2 cellular contexts compared by ENCODE assay signal in the genomic region with DNA sequence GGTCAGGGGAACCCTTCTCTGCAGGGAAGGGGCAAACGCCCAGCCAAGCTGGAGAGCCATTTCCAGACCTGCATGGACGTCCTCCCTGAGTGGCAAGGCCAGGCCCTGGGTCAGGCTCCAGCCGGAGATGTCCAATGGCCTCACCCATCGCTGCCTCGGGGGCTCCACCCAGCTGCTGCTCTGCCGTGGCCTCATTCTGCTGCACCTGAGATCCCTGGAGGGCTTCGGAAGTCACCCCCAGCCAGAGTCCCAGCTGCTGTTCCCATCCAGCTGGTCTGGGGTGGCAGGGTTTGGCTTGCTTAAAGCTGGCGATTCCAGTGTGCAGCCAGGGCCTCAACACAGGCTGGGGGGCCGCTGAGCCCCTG.
TF ChIP-seq lines count a peak whose summit lies in the region.

No MANE protein-coding gene starts in this region.

TF ChIP-seq in A549, 52 proteins besides CTCF, POLR2A, EP300 and RAD21:
- TF ChIP-seq NFE2L2 (conservative IDR thresholded peaks at IDR 0.05; ENCODE audit: low read length) (no peak), ESRRA (IDR thresholded peaks at IDR 0.05; ENCODE audit: borderline replicate concordance, low read length) (no peak), CHD2 (IDR thresholded peaks at IDR 0.05; ENCODE audit: low read length, partially characterized antibody) (no peak), HOXA7 (CRISPR knock-in tag; IDR thresholded peaks at IDR 0.05) (no peak), TP53 (CRISPR knock-in tag; IDR thresholded peaks at IDR 0.05) (no peak), SMC3 (IDR thresholded peaks at IDR 0.05) (no peak), BHLHE40 (IDR thresholded peaks at IDR 0.05; ENCODE audit: low read depth, low read length) (no peak), KDM1A (IDR thresholded peaks at IDR 0.05; ENCODE audit: low read depth) (no peak), PHF8 (IDR thresholded peaks at IDR 0.05; ENCODE audit: borderline replicate concordance, low read depth) (no peak), ZFP36 (IDR thresholded peaks at IDR 0.05; ENCODE audit: borderline replicate concordance, partially characterized antibody) (no peak), EHF (CRISPR knock-in tag; IDR thresholded peaks at IDR 0.05) (no peak), RARB (CRISPR knock-in tag; IDR thresholded peaks at IDR 0.05) (no peak), GATA3 (IDR thresholded peaks at IDR 0.05; ENCODE audit: borderline replicate concordance) (no peak), ZSCAN20 (CRISPR knock-in tag; IDR thresholded peaks at IDR 0.05) (no peak), NPAS2 (CRISPR knock-in tag; IDR thresholded peaks at IDR 0.05; ENCODE audit: borderline replicate concordance) (no peak)
- TF ChIP-seq, protein P1, sequence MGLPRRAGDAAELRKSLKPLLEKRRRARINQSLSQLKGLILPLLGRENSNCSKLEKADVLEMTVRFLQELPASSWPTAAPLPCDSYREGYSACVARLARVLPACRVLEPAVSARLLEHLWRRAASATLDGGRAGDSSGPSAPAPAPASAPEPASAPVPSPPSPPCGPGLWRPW (IDR thresholded peaks at IDR 0.05): no peak
- TF ChIP-seq, protein P2, sequence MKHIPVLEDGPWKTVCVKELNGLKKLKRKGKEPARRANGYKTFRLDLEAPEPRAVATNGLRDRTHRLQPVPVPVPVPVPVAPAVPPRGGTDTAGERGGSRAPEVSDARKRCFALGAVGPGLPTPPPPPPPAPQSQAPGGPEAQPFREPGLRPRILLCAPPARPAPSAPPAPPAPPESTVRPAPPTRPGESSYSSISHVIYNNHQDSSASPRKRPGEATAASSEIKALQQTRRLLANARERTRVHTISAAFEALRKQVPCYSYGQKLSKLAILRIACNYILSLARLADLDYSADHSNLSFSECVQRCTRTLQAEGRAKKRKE (CRISPR knock-in tag; IDR thresholded peaks at IDR 0.05; ENCODE audit: low read depth): no peak
- TF ChIP-seq, protein P3, sequence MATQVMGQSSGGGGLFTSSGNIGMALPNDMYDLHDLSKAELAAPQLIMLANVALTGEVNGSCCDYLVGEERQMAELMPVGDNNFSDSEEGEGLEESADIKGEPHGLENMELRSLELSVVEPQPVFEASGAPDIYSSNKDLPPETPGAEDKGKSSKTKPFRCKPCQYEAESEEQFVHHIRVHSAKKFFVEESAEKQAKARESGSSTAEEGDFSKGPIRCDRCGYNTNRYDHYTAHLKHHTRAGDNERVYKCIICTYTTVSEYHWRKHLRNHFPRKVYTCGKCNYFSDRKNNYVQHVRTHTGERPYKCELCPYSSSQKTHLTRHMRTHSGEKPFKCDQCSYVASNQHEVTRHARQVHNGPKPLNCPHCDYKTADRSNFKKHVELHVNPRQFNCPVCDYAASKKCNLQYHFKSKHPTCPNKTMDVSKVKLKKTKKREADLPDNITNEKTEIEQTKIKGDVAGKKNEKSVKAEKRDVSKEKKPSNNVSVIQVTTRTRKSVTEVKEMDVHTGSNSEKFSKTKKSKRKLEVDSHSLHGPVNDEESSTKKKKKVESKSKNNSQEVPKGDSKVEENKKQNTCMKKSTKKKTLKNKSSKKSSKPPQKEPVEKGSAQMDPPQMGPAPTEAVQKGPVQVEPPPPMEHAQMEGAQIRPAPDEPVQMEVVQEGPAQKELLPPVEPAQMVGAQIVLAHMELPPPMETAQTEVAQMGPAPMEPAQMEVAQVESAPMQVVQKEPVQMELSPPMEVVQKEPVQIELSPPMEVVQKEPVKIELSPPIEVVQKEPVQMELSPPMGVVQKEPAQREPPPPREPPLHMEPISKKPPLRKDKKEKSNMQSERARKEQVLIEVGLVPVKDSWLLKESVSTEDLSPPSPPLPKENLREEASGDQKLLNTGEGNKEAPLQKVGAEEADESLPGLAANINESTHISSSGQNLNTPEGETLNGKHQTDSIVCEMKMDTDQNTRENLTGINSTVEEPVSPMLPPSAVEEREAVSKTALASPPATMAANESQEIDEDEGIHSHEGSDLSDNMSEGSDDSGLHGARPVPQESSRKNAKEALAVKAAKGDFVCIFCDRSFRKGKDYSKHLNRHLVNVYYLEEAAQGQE (IDR thresholded peaks at IDR 0.05): no peak
- TF ChIP-seq, protein P4, sequence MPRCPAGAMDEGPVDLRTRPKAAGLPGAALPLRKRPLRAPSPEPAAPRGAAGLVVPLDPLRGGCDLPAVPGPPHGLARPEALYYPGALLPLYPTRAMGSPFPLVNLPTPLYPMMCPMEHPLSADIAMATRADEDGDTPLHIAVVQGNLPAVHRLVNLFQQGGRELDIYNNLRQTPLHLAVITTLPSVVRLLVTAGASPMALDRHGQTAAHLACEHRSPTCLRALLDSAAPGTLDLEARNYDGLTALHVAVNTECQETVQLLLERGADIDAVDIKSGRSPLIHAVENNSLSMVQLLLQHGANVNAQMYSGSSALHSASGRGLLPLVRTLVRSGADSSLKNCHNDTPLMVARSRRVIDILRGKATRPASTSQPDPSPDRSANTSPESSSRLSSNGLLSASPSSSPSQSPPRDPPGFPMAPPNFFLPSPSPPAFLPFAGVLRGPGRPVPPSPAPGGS (IDR thresholded peaks at IDR 0.05): no peak

TF ChIP-seq in H1, 55 proteins besides CTCF, POLR2A, EP300 and RAD21 (continued from another document):
- TF ChIP-seq RXRA (IDR thresholded peaks at IDR 0.05; ENCODE audit: insufficient read depth, low read depth, low read length) (no peak), KDM4A (IDR thresholded peaks at IDR 0.05; ENCODE audit: low read depth, low read length, severe bottlenecking) (no peak), PHF8 (conservative IDR thresholded peaks at IDR 0.05; ENCODE audit: low read depth, low read length) (no peak), GABPA (IDR thresholded peaks at IDR 0.05; ENCODE audit: borderline replicate concordance, insufficient read depth, low read length) (no peak), TAF7 (optimal IDR thresholded peaks at IDR 0.05; ENCODE audit: borderline replicate concordance, low read depth, low read length) (no peak), JUN (IDR thresholded peaks at IDR 0.05; ENCODE audit: low read depth, low read length) (no peak), SIN3A (conservative IDR thresholded peaks at IDR 0.05 in 1 of 2, IDR thresholded peaks at IDR 0.05 in 1 of 2; ENCODE audit: low read depth in 1 of 2, low read length in 2 of 2) (no peak), POLR2AphosphoS5 (IDR thresholded peaks at IDR 0.05; ENCODE audit: low read depth, low read length) (no peak), NRF1 (IDR thresholded peaks at IDR 0.05; ENCODE audit: low read depth, low read length) (no peak), CREB1 (IDR thresholded peaks at IDR 0.05) (no peak), CBX5 (IDR thresholded peaks at IDR 0.05; ENCODE audit: low read depth, low read length) (no peak), SRF (IDR thresholded peaks at IDR 0.05; ENCODE audit: low read depth, low read length) (no peak), CHD2 (IDR thresholded peaks at IDR 0.05; ENCODE audit: low read length) (no peak), ZNF274 (IDR thresholded peaks at IDR 0.05; ENCODE audit: borderline replicate concordance, extremely low read depth, low read length) (no peak), GTF2F1 (IDR thresholded peaks at IDR 0.05; ENCODE audit: borderline replicate concordance, low read depth, low read length) (no peak), EGR1 (IDR thresholded peaks at IDR 0.05; ENCODE audit: borderline replicate concordance, low read depth, low read length) (no peak)
- TF ChIP-seq, protein P5, sequence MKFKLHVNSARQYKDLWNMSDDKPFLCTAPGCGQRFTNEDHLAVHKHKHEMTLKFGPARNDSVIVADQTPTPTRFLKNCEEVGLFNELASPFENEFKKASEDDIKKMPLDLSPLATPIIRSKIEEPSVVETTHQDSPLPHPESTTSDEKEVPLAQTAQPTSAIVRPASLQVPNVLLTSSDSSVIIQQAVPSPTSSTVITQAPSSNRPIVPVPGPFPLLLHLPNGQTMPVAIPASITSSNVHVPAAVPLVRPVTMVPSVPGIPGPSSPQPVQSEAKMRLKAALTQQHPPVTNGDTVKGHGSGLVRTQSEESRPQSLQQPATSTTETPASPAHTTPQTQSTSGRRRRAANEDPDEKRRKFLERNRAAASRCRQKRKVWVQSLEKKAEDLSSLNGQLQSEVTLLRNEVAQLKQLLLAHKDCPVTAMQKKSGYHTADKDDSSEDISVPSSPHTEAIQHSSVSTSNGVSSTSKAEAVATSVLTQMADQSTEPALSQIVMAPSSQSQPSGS (IDR thresholded peaks at IDR 0.05; ENCODE audit: low read length): no peak
- TF ChIP-seq, protein P6, sequence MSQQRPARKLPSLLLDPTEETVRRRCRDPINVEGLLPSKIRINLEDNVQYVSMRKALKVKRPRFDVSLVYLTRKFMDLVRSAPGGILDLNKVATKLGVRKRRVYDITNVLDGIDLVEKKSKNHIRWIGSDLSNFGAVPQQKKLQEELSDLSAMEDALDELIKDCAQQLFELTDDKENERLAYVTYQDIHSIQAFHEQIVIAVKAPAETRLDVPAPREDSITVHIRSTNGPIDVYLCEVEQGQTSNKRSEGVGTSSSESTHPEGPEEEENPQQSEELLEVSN (IDR thresholded peaks at IDR 0.05): no peak
- TF ChIP-seq, protein P7, sequence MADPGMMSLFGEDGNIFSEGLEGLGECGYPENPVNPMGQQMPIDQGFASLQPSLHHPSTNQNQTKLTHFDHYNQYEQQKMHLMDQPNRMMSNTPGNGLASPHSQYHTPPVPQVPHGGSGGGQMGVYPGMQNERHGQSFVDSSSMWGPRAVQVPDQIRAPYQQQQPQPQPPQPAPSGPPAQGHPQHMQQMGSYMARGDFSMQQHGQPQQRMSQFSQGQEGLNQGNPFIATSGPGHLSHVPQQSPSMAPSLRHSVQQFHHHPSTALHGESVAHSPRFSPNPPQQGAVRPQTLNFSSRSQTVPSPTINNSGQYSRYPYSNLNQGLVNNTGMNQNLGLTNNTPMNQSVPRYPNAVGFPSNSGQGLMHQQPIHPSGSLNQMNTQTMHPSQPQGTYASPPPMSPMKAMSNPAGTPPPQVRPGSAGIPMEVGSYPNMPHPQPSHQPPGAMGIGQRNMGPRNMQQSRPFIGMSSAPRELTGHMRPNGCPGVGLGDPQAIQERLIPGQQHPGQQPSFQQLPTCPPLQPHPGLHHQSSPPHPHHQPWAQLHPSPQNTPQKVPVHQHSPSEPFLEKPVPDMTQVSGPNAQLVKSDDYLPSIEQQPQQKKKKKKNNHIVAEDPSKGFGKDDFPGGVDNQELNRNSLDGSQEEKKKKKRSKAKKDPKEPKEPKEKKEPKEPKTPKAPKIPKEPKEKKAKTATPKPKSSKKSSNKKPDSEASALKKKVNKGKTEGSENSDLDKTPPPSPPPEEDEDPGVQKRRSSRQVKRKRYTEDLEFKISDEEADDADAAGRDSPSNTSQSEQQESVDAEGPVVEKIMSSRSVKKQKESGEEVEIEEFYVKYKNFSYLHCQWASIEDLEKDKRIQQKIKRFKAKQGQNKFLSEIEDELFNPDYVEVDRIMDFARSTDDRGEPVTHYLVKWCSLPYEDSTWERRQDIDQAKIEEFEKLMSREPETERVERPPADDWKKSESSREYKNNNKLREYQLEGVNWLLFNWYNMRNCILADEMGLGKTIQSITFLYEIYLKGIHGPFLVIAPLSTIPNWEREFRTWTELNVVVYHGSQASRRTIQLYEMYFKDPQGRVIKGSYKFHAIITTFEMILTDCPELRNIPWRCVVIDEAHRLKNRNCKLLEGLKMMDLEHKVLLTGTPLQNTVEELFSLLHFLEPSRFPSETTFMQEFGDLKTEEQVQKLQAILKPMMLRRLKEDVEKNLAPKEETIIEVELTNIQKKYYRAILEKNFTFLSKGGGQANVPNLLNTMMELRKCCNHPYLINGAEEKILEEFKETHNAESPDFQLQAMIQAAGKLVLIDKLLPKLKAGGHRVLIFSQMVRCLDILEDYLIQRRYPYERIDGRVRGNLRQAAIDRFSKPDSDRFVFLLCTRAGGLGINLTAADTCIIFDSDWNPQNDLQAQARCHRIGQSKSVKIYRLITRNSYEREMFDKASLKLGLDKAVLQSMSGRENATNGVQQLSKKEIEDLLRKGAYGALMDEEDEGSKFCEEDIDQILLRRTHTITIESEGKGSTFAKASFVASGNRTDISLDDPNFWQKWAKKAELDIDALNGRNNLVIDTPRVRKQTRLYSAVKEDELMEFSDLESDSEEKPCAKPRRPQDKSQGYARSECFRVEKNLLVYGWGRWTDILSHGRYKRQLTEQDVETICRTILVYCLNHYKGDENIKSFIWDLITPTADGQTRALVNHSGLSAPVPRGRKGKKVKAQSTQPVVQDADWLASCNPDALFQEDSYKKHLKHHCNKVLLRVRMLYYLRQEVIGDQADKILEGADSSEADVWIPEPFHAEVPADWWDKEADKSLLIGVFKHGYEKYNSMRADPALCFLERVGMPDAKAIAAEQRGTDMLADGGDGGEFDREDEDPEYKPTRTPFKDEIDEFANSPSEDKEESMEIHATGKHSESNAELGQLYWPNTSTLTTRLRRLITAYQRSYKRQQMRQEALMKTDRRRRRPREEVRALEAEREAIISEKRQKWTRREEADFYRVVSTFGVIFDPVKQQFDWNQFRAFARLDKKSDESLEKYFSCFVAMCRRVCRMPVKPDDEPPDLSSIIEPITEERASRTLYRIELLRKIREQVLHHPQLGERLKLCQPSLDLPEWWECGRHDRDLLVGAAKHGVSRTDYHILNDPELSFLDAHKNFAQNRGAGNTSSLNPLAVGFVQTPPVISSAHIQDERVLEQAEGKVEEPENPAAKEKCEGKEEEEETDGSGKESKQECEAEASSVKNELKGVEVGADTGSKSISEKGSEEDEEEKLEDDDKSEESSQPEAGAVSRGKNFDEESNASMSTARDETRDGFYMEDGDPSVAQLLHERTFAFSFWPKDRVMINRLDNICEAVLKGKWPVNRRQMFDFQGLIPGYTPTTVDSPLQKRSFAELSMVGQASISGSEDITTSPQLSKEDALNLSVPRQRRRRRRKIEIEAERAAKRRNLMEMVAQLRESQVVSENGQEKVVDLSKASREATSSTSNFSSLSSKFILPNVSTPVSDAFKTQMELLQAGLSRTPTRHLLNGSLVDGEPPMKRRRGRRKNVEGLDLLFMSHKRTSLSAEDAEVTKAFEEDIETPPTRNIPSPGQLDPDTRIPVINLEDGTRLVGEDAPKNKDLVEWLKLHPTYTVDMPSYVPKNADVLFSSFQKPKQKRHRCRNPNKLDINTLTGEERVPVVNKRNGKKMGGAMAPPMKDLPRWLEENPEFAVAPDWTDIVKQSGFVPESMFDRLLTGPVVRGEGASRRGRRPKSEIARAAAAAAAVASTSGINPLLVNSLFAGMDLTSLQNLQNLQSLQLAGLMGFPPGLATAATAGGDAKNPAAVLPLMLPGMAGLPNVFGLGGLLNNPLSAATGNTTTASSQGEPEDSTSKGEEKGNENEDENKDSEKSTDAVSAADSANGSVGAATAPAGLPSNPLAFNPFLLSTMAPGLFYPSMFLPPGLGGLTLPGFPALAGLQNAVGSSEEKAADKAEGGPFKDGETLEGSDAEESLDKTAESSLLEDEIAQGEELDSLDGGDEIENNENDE (IDR thresholded peaks at IDR 0.05; ENCODE audit: insufficient replicate concordance, low read length): no peak
